In the genomic region with DNA sequence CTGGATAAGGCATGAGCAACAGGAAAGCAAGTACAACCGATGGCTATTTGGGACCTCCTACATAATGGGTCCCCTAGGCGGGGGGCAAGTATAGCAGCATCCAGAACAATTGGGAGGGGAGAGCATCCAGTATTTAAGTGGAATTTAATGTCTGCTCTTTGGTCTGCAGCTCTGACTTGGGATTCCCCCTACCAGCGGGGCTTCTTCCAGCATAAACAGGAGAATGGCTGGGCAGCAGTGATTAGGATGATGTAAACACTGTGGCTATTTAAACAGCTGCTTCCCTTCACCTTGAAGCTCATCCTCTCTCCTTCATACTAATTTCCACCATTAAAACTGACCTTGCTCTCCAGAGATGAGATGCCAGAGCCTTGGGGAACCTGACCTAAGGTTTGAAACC, we compare ENCODE assay signal across 27 cellular contexts.
DNase-seq lines count a peak whose midpoint lies in the region; ATAC-seq and TF ChIP-seq lines count a peak whose summit lies in the region.
"Had no signal": no experiment of that assay in that cellular context is flagged by ENCODE, and none has a peak within 500 bp of the region (broad histone marks: within the 10 kb centered on the region; RNA-seq: fewer than 3 reads in every experiment).

No MANE protein-coding gene starts in this region.

- H3K9me3 ChIP-seq in IMR-90 (ENCODE audit: control insufficient read depth, insufficient read depth, low read length): no peaks in the 10 kb centered on the region; the same call in 1 of the 2 replicates
- H3K9me3 ChIP-seq: breast epithelium, MG63, Peyer's patch, SK-N-SH, stomach, upper lobe of left lung had no signal

- no peak overlapping the region for H3K23ac ChIP-seq in IMR-90 (ENCODE audit: low read depth, low read length)

- TF ChIP-seq CTCF in IMR-90 (conservative IDR thresholded peaks at IDR 0.05; ENCODE audit: low read depth, low read length): no peak
- TF ChIP-seq CTCF in choroid plexus epithelial cell (conservative IDR thresholded peaks at IDR 0.05; ENCODE audit: low read depth, low read length): no peak
- no peak for TF ChIP-seq CTCF in osteocyte (IDR thresholded peaks at IDR 0.05)
- TF ChIP-seq CTCF in natural killer cell (IDR thresholded peaks at IDR 0.05): no peak
- no peak for TF ChIP-seq CTCF in glutamatergic neuron (IDR thresholded peaks at IDR 0.05; ENCODE audit: partially characterized antibody, unreplicated experiment)

- no peak overlapping the region for H4K5ac ChIP-seq in IMR-90 (ENCODE audit: low read depth, low read length)

- H3K27me3 ChIP-seq in IMR-90 (ENCODE audit: control insufficient read depth, insufficient read depth, low read length): peaks cover 3% of the 10 kb centered on the region; the same call in 1 of the 2 replicates
- H3K27me3 ChIP-seq: breast epithelium, Peyer's patch, stomach, upper lobe of left lung had no signal

- no peaks in the 10 kb centered on the region; the same call in 1 of the 2 replicates for H3K4me1 ChIP-seq in IMR-90 (ENCODE audit: control insufficient read depth, insufficient read depth, low read length)
- H3K4me1 ChIP-seq: breast epithelium, Peyer's patch, upper lobe of left lung had no signal

- no peak overlapping the region for H3K4me2 ChIP-seq in IMR-90 (ENCODE audit: low read depth, low read length)
- H3K4me2 ChIP-seq: SK-N-SH had no signal

- H3K56ac ChIP-seq in IMR-90 (ENCODE audit: extremely low read depth, insufficient read depth, low read length): no peak overlapping the region

- H3K27ac Mint-ChIP-seq in osteocyte (ENCODE audit: unreplicated experiment) (peak overlapping the region; percentile 81), natural killer cell (no peak overlapping the region), glutamatergic neuron (ENCODE audit: unreplicated experiment) (no peak overlapping the region)
- H3K27ac Mint-ChIP-seq in activated naive CD4-positive, alpha-beta T cell treated with anti-CD3 and anti-CD28 coated beads, Interleukin-2, amount 10 ng/mL, durations not matched to agents 7 days and 5 days: no peak overlapping the region
- H3K27ac Mint-ChIP-seq: activated CD8-positive, alpha-beta T cell treated with anti-CD3 and anti-CD28 coated beads, Interleukin-2, amount 10 ng/mL, durations not matched to agents 7 days and 5 days; activated naive CD4-positive, alpha-beta T cell treated with anti-CD3 and anti-CD28 coated beads, Interleukin-2, amount 50 U/mL, for 24 hours; activated T-cell treated with anti-CD3 and anti-CD28 coated beads, Interleukin-2, amount 50 U/mL, for 24 hours; B cell; dendritic cell treated with granulocyte-macrophage colony-stimulating factor and Interleukin-4, amounts not matched to agents 40 ng/mL and 50 ng/mL, for 4 days; progenitor cell of endocrine pancreas had no signal

- no peak overlapping the region for H2AFZ ChIP-seq in IMR-90 (replicated peaks; ENCODE audit: low read length, poor library complexity)

- no peak overlapping the region for H2BK20ac ChIP-seq in IMR-90 (ENCODE audit: low read depth, low read length)

- H2BK15ac ChIP-seq in IMR-90 (ENCODE audit: low read depth, low read length): no peak overlapping the region

- H2AK9ac ChIP-seq in IMR-90 (replicated peaks; ENCODE audit: low read depth, low read length, poor library complexity): no peak overlapping the region

- no peak overlapping the region for H3K14ac ChIP-seq in IMR-90 (replicated peaks; ENCODE audit: low read depth, low read length)

- no peaks in the 10 kb centered on the region for H3K79me1 ChIP-seq in IMR-90 (ENCODE audit: low read depth in 1 of 2, low read length in 2 of 2)

- no peak for TF ChIP-seq RAD21 in IMR-90 (IDR thresholded peaks at IDR 0.05; ENCODE audit: low read length)

- peak; percentile 6 for DNase-seq in IMR-90
- DNase-seq in NCI-H345 treated with DMSO at 0.1 percent for 48 hours (lab: John Stamatoyannopoulos, UW; ENCODE audit: unreplicated experiment): peak; percentile 77
- DNase-seq in choroid plexus epithelial cell (ENCODE audit: low read depth): peak; percentile 90
- DNase-seq in osteocyte (ENCODE audit: extremely low spot score, unreplicated experiment): no peak
- DNase-seq in activated naive CD4-positive, alpha-beta T cell treated with anti-CD3 and anti-CD28 coated beads, Interleukin-2, amount 10 ng/mL, durations not matched to agents 7 days and 5 days: no peak
- no peak for DNase-seq in natural killer cell
- DNase-seq in glutamatergic neuron: no peak
- DNase-seq: activated CD4-positive, CD25-positive, alpha-beta regulatory T cell; activated CD8-positive, alpha-beta T cell treated with anti-CD3 and anti-CD28 coated beads, Interleukin-2, amount 10 ng/mL, durations not matched to agents 7 days and 5 days; activated T-cell treated with anti-CD3 and anti-CD28 coated beads, Interleukin-2, amount 50 U/mL, for 24 hours; foreskin melanocyte; GF-D8; MG63; midbrain; NCI-H2107; Peyer's patch; SK-N-SH; stimulated activated CD4-positive, alpha-beta T cell treated with anti-CD3 and anti-CD28 coated beads, Interleukin-4, amount 100 ng/mL, for 1 hour; stomach had no signal

- no peaks in the 10 kb centered on the region for H4K20me1 ChIP-seq in IMR-90 (ENCODE audit: insufficient read depth, low read length)

- ATAC-seq in IMR-90 (ENCODE audit: low read depth) (peak; percentile 42; the same call in 1 of the 2 replicates), natural killer cell (no peak)
- ATAC-seq: activated CD8-positive, alpha-beta T cell treated with anti-CD3 and anti-CD28 coated beads, Interleukin-2, amount 10 ng/mL, durations not matched to agents 7 days and 5 days; GM12878 had no signal

- H3K27me3 Mint-ChIP-seq in osteocyte (ENCODE audit: unreplicated experiment): no peaks in the 10 kb centered on the region
- no peaks in the 10 kb centered on the region for H3K27me3 Mint-ChIP-seq in activated naive CD4-positive, alpha-beta T cell treated with anti-CD3 and anti-CD28 coated beads, Interleukin-2, amount 10 ng/mL, durations not matched to agents 7 days and 5 days
- peaks cover 10 to 14% of the 10 kb centered on the region in 2 donors for H3K27me3 Mint-ChIP-seq in natural killer cell (ENCODE audit: low read depth in 2 of 2)
- H3K27me3 Mint-ChIP-seq in glutamatergic neuron (ENCODE audit: unreplicated experiment): no peaks in the 10 kb centered on the region

- H3K4me3 ChIP-seq in IMR-90 (ENCODE audit: insufficient read depth, low read depth, low read length) (no peak overlapping the region), choroid plexus epithelial cell (ENCODE audit: low read depth, low read length) (no peak overlapping the region)
- H3K4me3 ChIP-seq: GM12878, MG63, Peyer's patch, skin epidermis, stomach, upper lobe of left lung had no signal

- POLR2A ChIA-PET in IMR-90 (lab: Charles Lee; ENCODE audit: unreplicated experiment): no interaction called here

- no TSS peak for BruUV-seq in IMR-90 (replicated peaks; lab: Mats Ljungman, UMichigan)

- no peak overlapping the region for H3K27ac ChIP-seq in IMR-90 (ENCODE audit: insufficient read depth, low read length)
- H3K27ac ChIP-seq: breast epithelium, Peyer's patch, skin epidermis, stomach, upper lobe of left lung had no signal

- TF ChIP-seq POLR2A in IMR-90 (IDR thresholded peaks at IDR 0.05; ENCODE audit: low read depth, low read length): no peak

- no peak overlapping the region for H2BK5ac ChIP-seq in IMR-90 (ENCODE audit: low read depth, low read length, poor library complexity, severe bottlenecking)

- in situ Hi-C loops in IMR-90 (cut with MboI; ENCODE audit: low sequenced_read_pairs): no loop called here

- H3K4me1 Mint-ChIP-seq in osteocyte (ENCODE audit: unreplicated experiment): peaks cover 30% of the 10 kb centered on the region
- no peaks in the 10 kb centered on the region for H3K4me1 Mint-ChIP-seq in activated naive CD4-positive, alpha-beta T cell treated with anti-CD3 and anti-CD28 coated beads, Interleukin-2, amount 10 ng/mL, durations not matched to agents 7 days and 5 days
- no peaks in the 10 kb centered on the region for H3K4me1 Mint-ChIP-seq in natural killer cell
- no peaks in the 10 kb centered on the region for H3K4me1 Mint-ChIP-seq in glutamatergic neuron (ENCODE audit: low read depth, unreplicated experiment)
- H3K4me1 Mint-ChIP-seq: activated naive CD4-positive, alpha-beta T cell treated with anti-CD3 and anti-CD28 coated beads, Interleukin-2, amount 50 U/mL, for 24 hours; B cell had no signal

- H3K4ac ChIP-seq in IMR-90 (ENCODE audit: low read depth, low read length): no peak overlapping the region

- H3K9ac ChIP-seq in IMR-90 (ENCODE audit: low read depth, low read length): no peak overlapping the region
- H3K9ac ChIP-seq: SK-N-SH had no signal

- H2AK5ac ChIP-seq in IMR-90 (ENCODE audit: low read depth, low read length): no peak overlapping the region

- intact Hi-C loops in IMR-90 (cut with micrococcal nuclease) (no loop called here), natural killer cell (cut with micrococcal nuclease) (no loop called here)

- peaks cover 3% of the 10 kb centered on the region for H3K9me3 Mint-ChIP-seq in osteocyte (ENCODE audit: unreplicated experiment)
- no peaks in the 10 kb centered on the region for H3K9me3 Mint-ChIP-seq in activated naive CD4-positive, alpha-beta T cell treated with anti-CD3 and anti-CD28 coated beads, Interleukin-2, amount 10 ng/mL, durations not matched to agents 7 days and 5 days
- H3K9me3 Mint-ChIP-seq in natural killer cell: no peaks in the 10 kb centered on the region
- H3K9me3 Mint-ChIP-seq in glutamatergic neuron (ENCODE audit: unreplicated experiment): peaks cover 3% of the 10 kb centered on the region
- H3K9me3 Mint-ChIP-seq: activated naive CD4-positive, alpha-beta T cell treated with anti-CD3 and anti-CD28 coated beads, Interleukin-2, amount 50 U/mL, for 24 hours; activated T-cell treated with anti-CD3 and anti-CD28 coated beads, Interleukin-2, amount 50 U/mL, for 24 hours; dendritic cell treated with granulocyte-macrophage colony-stimulating factor and Interleukin-4, amounts not matched to agents 40 ng/mL and 50 ng/mL, for 4 days had no signal

- H3K36me3 Mint-ChIP-seq in osteocyte (ENCODE audit: unreplicated experiment): no peaks in the 10 kb centered on the region
- no peaks in the 10 kb centered on the region for H3K36me3 Mint-ChIP-seq in activated naive CD4-positive, alpha-beta T cell treated with anti-CD3 and anti-CD28 coated beads, Interleukin-2, amount 10 ng/mL, durations not matched to agents 7 days and 5 days
- H3K36me3 Mint-ChIP-seq in natural killer cell: no peaks in the 10 kb centered on the region
- peaks cover 8% of the 10 kb centered on the region for H3K36me3 Mint-ChIP-seq in glutamatergic neuron (ENCODE audit: unreplicated experiment)
- H3K36me3 Mint-ChIP-seq: activated naive CD4-positive, alpha-beta T cell treated with anti-CD3 and anti-CD28 coated beads, Interleukin-2, amount 50 U/mL, for 24 hours had no signal

- dilution Hi-C loops in IMR-90 (cut with HindIII; ENCODE audit: low sequenced_read_pairs, unreplicated experiment): no loop called here

- no CpG with 5 or more reads among the region's 3 CpGs for WGBS in IMR-90 (ENCODE audit: extremely low coverage in 2 of 2, insufficient read length in 1 of 2), 2 experiments

- H4K8ac ChIP-seq in IMR-90 (ENCODE audit: low read depth in 2 of 2, low read length in 2 of 2): no peak overlapping the region

- H4K91ac ChIP-seq in IMR-90 (ENCODE audit: insufficient read depth, low read depth, low read length): no peak overlapping the region

- no peaks in the 10 kb centered on the region for H3K36me3 ChIP-seq in IMR-90 (ENCODE audit: control insufficient read depth, insufficient read depth, low read length)
- H3K36me3 ChIP-seq: breast epithelium, MG63, Peyer's patch, stomach, upper lobe of left lung had no signal

- H3K4me3 Mint-ChIP-seq in osteocyte (ENCODE audit: unreplicated experiment) (no peak overlapping the region), natural killer cell (no peak overlapping the region), glutamatergic neuron (ENCODE audit: unreplicated experiment) (no peak overlapping the region)
- H3K4me3 Mint-ChIP-seq in activated naive CD4-positive, alpha-beta T cell treated with anti-CD3 and anti-CD28 coated beads, Interleukin-2, amount 10 ng/mL, durations not matched to agents 7 days and 5 days: no peak overlapping the region
- H3K4me3 Mint-ChIP-seq: activated CD8-positive, alpha-beta T cell treated with anti-CD3 and anti-CD28 coated beads, Interleukin-2, amount 10 ng/mL, durations not matched to agents 7 days and 5 days; activated naive CD4-positive, alpha-beta T cell treated with anti-CD3 and anti-CD28 coated beads, Interleukin-2, amount 50 U/mL, for 24 hours; activated T-cell treated with anti-CD3 and anti-CD28 coated beads, Interleukin-2, amount 50 U/mL, for 24 hours; B cell; dendritic cell treated with granulocyte-macrophage colony-stimulating factor and Interleukin-4, amounts not matched to agents 40 ng/mL and 50 ng/mL, for 4 days had no signal

- H2BK120ac ChIP-seq in IMR-90 (ENCODE audit: low read depth, low read length): no peak overlapping the region

- H3K9me1 ChIP-seq in IMR-90 (ENCODE audit: insufficient read depth, low read length): no peaks in the 10 kb centered on the region

- H3K18ac ChIP-seq in IMR-90 (ENCODE audit: low read depth, low read length): no peak overlapping the region

- CTCF ChIA-PET in IMR-90 (lab: Yijun Ruan, JAX): no interaction called here
- CTCF ChIA-PET in activated naive CD4-positive, alpha-beta T cell treated with anti-CD3 and anti-CD28 coated beads, Interleukin-2, amount 10 ng/mL, durations not matched to agents 7 days and 5 days (lab: Charles Lee): no interaction called here

Comparison
In these comparisons a context has a peak if more than half of its experiments do, and no peak if none do; other contexts are left out.
1. DNase-seq: peak in IMR-90 (single experiment), NCI-H345 treated with DMSO at 0.1 percent for 48 hours (single experiment) and choroid plexus epithelial cell (single experiment); none in osteocyte (single experiment), activated naive CD4-positive, alpha-beta T cell treated with anti-CD3 and anti-CD28 coated beads, Interleukin-2, amount 10 ng/mL, durations not matched to agents 7 days and 5 days (single experiment), natural killer cell (single experiment) and glutamatergic neuron (single experiment).